13 cellular contexts compared by ENCODE assay signal in the genomic region with DNA sequence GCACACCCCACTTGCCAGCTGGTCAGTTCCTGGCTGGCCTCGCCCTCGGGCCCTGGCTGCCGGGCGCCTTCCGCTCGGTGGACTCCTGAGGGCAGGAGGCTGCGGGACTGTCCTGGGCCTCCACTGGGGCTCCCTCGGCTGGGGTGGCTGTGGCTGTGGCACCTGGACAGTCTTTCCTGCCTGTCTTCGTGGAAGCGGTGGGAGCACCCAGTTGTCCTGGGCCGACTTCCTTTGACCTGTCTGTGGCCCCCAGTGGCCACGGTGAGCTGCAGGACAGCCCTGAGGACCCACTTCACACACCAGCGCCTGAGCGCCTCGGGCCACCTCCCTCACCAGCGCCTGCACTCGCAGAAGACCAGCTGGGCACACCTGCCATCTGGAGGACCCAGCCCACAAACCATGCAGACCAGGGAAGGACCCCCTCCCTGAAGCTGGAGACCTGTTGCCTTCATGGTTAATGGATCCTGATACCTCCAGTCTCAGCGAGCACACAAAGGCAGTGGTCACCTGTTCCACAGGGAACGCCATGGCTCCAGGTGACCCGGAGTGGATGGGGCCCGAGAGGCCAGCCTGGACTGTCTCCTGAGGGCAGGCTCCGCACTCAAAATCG. TPM values are rescaled to one million over a fixed set of nuclear protein-coding genes. Genes with fewer than 3 reads are reported as not detected.
DNase-seq lines count a peak whose midpoint lies in the region; ATAC-seq and TF ChIP-seq lines count a peak whose summit lies in the region.
"Had no signal": no experiment of that assay in that cellular context is flagged by ENCODE, and none has a peak within 500 bp of the region (broad histone marks: within the 10 kb centered on the region; RNA-seq: fewer than 3 reads in every experiment).

No MANE protein-coding gene starts in this region.

- H3K4me1 ChIP-seq in HCT116 (ENCODE audit: control insufficient read depth in 1 of 2, insufficient read depth in 2 of 2, low read length in 2 of 2) = peaks cover 39 to 54% of the 10 kb centered on the region in 2 experiments
- peaks cover 55% of the 10 kb centered on the region for H3K4me1 ChIP-seq in mammary epithelial cell (ENCODE audit: insufficient read depth, low read length)
- peaks cover 64% of the 10 kb centered on the region for H3K4me1 ChIP-seq in mesenchymal stem cell (ENCODE audit: control insufficient read depth, insufficient read depth, low read depth, low read length)
- H3K4me1 ChIP-seq in tibial nerve = peaks cover 0 to 71% (median 39%) of the 10 kb centered on the region in 4 donors

- dilution Hi-C loops in mammary epithelial cell (cut with HindIII; ENCODE audit: low sequenced_read_pairs) = no loop called here

- no peak for ATAC-seq in HCT116
- no peak for ATAC-seq in HG03025 (IDR thresholded peaks at IDR 0.05; ENCODE audit: low FRiP score, unreplicated experiment)

- H3K79me2 ChIP-seq in HCT116 (ENCODE audit: insufficient read depth, low read length) (peaks cover 25% of the 10 kb centered on the region), mammary epithelial cell (ENCODE audit: insufficient read depth, low read length) (peaks cover 83% of the 10 kb centered on the region)

- H2BK5ac ChIP-seq in mesenchymal stem cell (ENCODE audit: low read depth, low read length, poor library complexity, severe bottlenecking) = no peak overlapping the region

- WGBS in mammary epithelial cell (ENCODE audit: low coverage, missing lambda C conversion rate) = 83% methylated on average over 20 of the region's 23 CpGs
- WGBS in mesenchymal stem cell = 95% methylated on average over 22 of the region's 23 CpGs
- 86 to 89% methylated on average over 21 to 23 of the region's 23 CpGs for WGBS in tibial nerve, 2 donors

- H2AFZ ChIP-seq in HCT116 (ENCODE audit: low read depth, low read length, poor library complexity, severe bottlenecking) = no peak overlapping the region
- no peak overlapping the region for H2AFZ ChIP-seq in mammary epithelial cell (ENCODE audit: low read depth, low read length)
- H2AFZ ChIP-seq in mesenchymal stem cell (ENCODE audit: low read depth, low read length) = no peak overlapping the region

- intact Hi-C loops in HCT116 (cut with micrococcal nuclease) = no loop called here
- intact Hi-C loops in mammary epithelial cell (cut with micrococcal nuclease) = no loop called here

- H3K9me3 ChIP-seq in HCT116 (ENCODE audit: control insufficient read depth in 1 of 2, insufficient read depth in 1 of 2, low read depth in 1 of 2, low read length in 2 of 2) = no peaks in the 10 kb centered on the region
- no peaks in the 10 kb centered on the region for H3K9me3 ChIP-seq in mammary epithelial cell (replicated peaks; ENCODE audit: insufficient read depth, low read length)
- H3K9me3 ChIP-seq in mesenchymal stem cell (ENCODE audit: control insufficient read depth, low read length) = no peaks in the 10 kb centered on the region
- H3K9me3 ChIP-seq in tibial nerve = no peaks in the 10 kb centered on the region
- H3K9me3 ChIP-seq: neutrophil, spleen had no signal

- TF ChIP-seq CTCF in HCT116 (IDR thresholded peaks at IDR 0.05 in 2 of 3, conservative IDR thresholded peaks at IDR 0.05 in 1 of 3; ENCODE audit: borderline replicate concordance in 1 of 3, insufficient read depth in 1 of 3, low read depth in 2 of 3, low read length in 2 of 3) (no peak), mammary epithelial cell (conservative IDR thresholded peaks at IDR 0.05 in 1 of 2, IDR thresholded peaks at IDR 0.05 in 1 of 2; ENCODE audit: extremely low read depth in 1 of 2, insufficient read depth in 1 of 2, low read depth in 1 of 2, low read length in 2 of 2) (no peak), tibial nerve (IDR thresholded peaks at IDR 0.05) (no peak)

- H3K4me3 ChIP-seq in HCT116 (replicated peaks in 1 of 2; ENCODE audit: low read depth in 1 of 2, low read length in 2 of 2) (no peak overlapping the region; a peak in 1 of 4 replicates), mammary epithelial cell (replicated peaks in 1 of 3; ENCODE audit: insufficient read depth in 1 of 3, low read depth in 2 of 3, low read length in 3 of 3) (peak overlapping the region in 1 of 3 experiments; percentile 95), mesenchymal stem cell (ENCODE audit: insufficient read depth in 1 of 2, low read depth in 1 of 2, low read length in 2 of 2) (no peak overlapping the region), tibial nerve (no peak overlapping the region)
- H3K4me3 ChIP-seq: spleen had no signal

- H3K36me3 ChIP-seq in HCT116 (ENCODE audit: control insufficient read depth in 1 of 2, insufficient read depth in 2 of 2, low read length in 2 of 2) (no peaks in the 10 kb centered on the region; a peak in 1 of 4 replicates), mammary epithelial cell (ENCODE audit: insufficient read depth, low read length) (no peaks in the 10 kb centered on the region), mesenchymal stem cell (ENCODE audit: control insufficient read depth in 1 of 2, insufficient read depth in 2 of 2, low read depth in 1 of 2, low read length in 2 of 2) (peaks cover 35 to 51% of the 10 kb centered on the region in 2 experiments), tibial nerve (peaks cover 0 to 45% (median 0%) of the 10 kb centered on the region in 3 donors)

- peaks cover 7% of the 10 kb centered on the region for H3K79me1 ChIP-seq in mesenchymal stem cell (replicated peaks; ENCODE audit: low read length, poor library complexity, severe bottlenecking)

- H3K23ac ChIP-seq in mesenchymal stem cell (ENCODE audit: low read length in 2 of 2) = no peak overlapping the region

- H4K20me1 ChIP-seq in HCT116 (ENCODE audit: insufficient read depth) = no peaks in the 10 kb centered on the region
- no peaks in the 10 kb centered on the region for H4K20me1 ChIP-seq in mammary epithelial cell (ENCODE audit: insufficient read depth, low read length)

- H3K14ac ChIP-seq in mesenchymal stem cell (ENCODE audit: low read length in 2 of 2) = no peak overlapping the region

- peak overlapping the region; percentile 98 for H3K4me2 ChIP-seq in HCT116 (ENCODE audit: low read length)
- H3K4me2 ChIP-seq in mammary epithelial cell (ENCODE audit: insufficient read depth, low read depth, low read length) = peak overlapping the region; percentile 98
- no peak overlapping the region for H3K4me2 ChIP-seq in mesenchymal stem cell (ENCODE audit: low read length, poor library complexity, severe bottlenecking)

- H3K27me3 ChIP-seq in HCT116 (ENCODE audit: insufficient read depth, low read length) (no peaks in the 10 kb centered on the region), mammary epithelial cell (ENCODE audit: insufficient read depth, low read length) (no peaks in the 10 kb centered on the region), mesenchymal stem cell (ENCODE audit: control insufficient read depth in 1 of 2, insufficient read depth in 1 of 2, low read length in 2 of 2) (no peaks in the 10 kb centered on the region), tibial nerve (peaks cover 0 to 4% of the 10 kb centered on the region in 2 donors)

- POLR2A ChIA-PET in HCT116 (lab: Charles Lee) = no interaction called here

- H3K9me2 ChIP-seq in HCT116 (ENCODE audit: insufficient read depth) = no peaks in the 10 kb centered on the region

- DNase-seq in HCT116 (ENCODE audit: low read depth, low spot score) (no peak), mammary epithelial cell (no peak), mesenchymal stem cell (no peak), tibial nerve (ENCODE audit: low spot score in 2 of 2) (no peak), NCI-H748 treated with DMSO at 0.1 percent for 48 hours (lab: John Stamatoyannopoulos, UW) (no peak), NCI-H2029 (lab: John Stamatoyannopoulos, UW) (no peak), T-helper 2 cell (no peak)
- DNase-seq: activated effector memory CD4-positive, alpha-beta T cell treated with anti-CD3 and anti-CD28 coated beads, Interleukin-2, amount 50 U/mL, for 16 hours; DMS 273 treated with DMSO at 0.1 percent for 48 hours; NCI-H1694 treated with DMSO at 0.1 percent for 48 hours had no signal

- H2AK5ac ChIP-seq in mesenchymal stem cell (ENCODE audit: low read length, severe bottlenecking) = peak overlapping the region; percentile 50

- BruUV-seq in HCT116 (replicated peaks; lab: Mats Ljungman, UMichigan) = no TSS peak
- no TSS peak for BruUV-seq in mammary epithelial cell (replicated peaks; lab: Mats Ljungman, UMichigan)

- no peak overlapping the region for H3K18ac ChIP-seq in mesenchymal stem cell (ENCODE audit: low read depth in 1 of 2, low read length in 2 of 2)

- H3K27ac ChIP-seq in HCT116 (ENCODE audit: low read depth, low read length) (peak overlapping the region; percentile 99), mammary epithelial cell (ENCODE audit: insufficient read depth, low read depth, low read length) (no peak overlapping the region), mesenchymal stem cell (ENCODE audit: low read length, poor library complexity, severe bottlenecking) (peak overlapping the region; percentile 3), tibial nerve (peak overlapping the region in 3 of 4 donors; percentile 81 to 94 (median 90))
- H3K27ac ChIP-seq: neutrophil had no signal

- peak overlapping the region; percentile 35 for H4K91ac ChIP-seq in mesenchymal stem cell (ENCODE audit: low read length)

- CTCF ChIA-PET in HCT116 (lab: Charles Lee) (interaction anchor here (0.7 to 3.1 kb wide), 3 partner anchors 9 to 43 kb away, joined by 3 to 24 read pairs (median 9); a partner anchor contains a TSS), mammary epithelial cell (lab: Charles Lee; ENCODE audit: low non-redundant PET) (no interaction called here)

- TF ChIP-seq RAD21 in HCT116 (IDR thresholded peaks at IDR 0.05; ENCODE audit: low read depth) = no peak

- no peak overlapping the region for H2BK120ac ChIP-seq in mesenchymal stem cell (ENCODE audit: low read depth, low read length)

- TF ChIP-seq EP300 in tibial nerve (IDR thresholded peaks at IDR 0.05) = no peak

- in situ Hi-C loops in mammary epithelial cell (cut with MboI; ENCODE audit: low sequenced_read_pairs in 2 of 2) = no loop called here

- H4K8ac ChIP-seq in mesenchymal stem cell (ENCODE audit: low read length) = no peak overlapping the region

- no peak overlapping the region for H3K9ac ChIP-seq in HCT116 (ENCODE audit: low read length)
- H3K9ac ChIP-seq in mammary epithelial cell (ENCODE audit: insufficient read depth, low read length) = no peak overlapping the region
- H3K9ac ChIP-seq in mesenchymal stem cell (ENCODE audit: low read length) = peak overlapping the region; percentile 54

- no peak overlapping the region for H3K4ac ChIP-seq in mesenchymal stem cell (ENCODE audit: low read depth in 1 of 2, low read length in 2 of 2)

- H2BK12ac ChIP-seq in mesenchymal stem cell (ENCODE audit: low read length in 2 of 2) = peak overlapping the region in 1 of 2 experiments; percentile 17

- H2BK15ac ChIP-seq in mesenchymal stem cell (ENCODE audit: low read depth, poor library complexity, severe bottlenecking) = no peak overlapping the region

- TF ChIP-seq POLR2A in HCT116 (IDR thresholded peaks at IDR 0.05; ENCODE audit: borderline replicate concordance, extremely low read depth, insufficient read depth, insufficient read length) (no peak), tibial nerve (IDR thresholded peaks at IDR 0.05) (no peak)

- RAD21 ChIA-PET in HCT116 (lab: Charles Lee; ENCODE audit: low non-redundant PET in 1 of 2, low total read pairs in 2 of 2, uncharacterized antibody in 2 of 2, unreplicated experiment in 2 of 2) = no interaction called here

RNA-seq across cellular contexts. Expression of a gene that starts 1.7 kb away (rescaled TPM):
- 157 TPM for total RNA-seq in HCT116 (2021; ENCODE audit: unreplicated experiment)
- polyA plus RNA-seq in HCT116 (2012) = 149 and 211 TPM in 2 replicates
- 100 to 1,000 TPM; 202 to 214 TPM for total RNA-seq in mammary epithelial cell
- 140 TPM for polyA plus RNA-seq in mammary epithelial cell
- polyA minus RNA-seq in mammary epithelial cell = 75.0 TPM
- polyA plus RNA-seq in mesenchymal stem cell (2013, experiment 1 of 2) = 16.2 TPM
- 17.4 TPM for polyA plus RNA-seq in mesenchymal stem cell (2013, experiment 2 of 2)
- 10 to 100 TPM; 29.1 to 48.0 (median 32.7) TPM for total RNA-seq in tibial nerve

RNA-seq across cellular contexts. Expression of a gene that starts 8.7 kb away (rescaled TPM):
- total RNA-seq in HCT116 (2021; ENCODE audit: unreplicated experiment) (18.4 TPM), mammary epithelial cell (10 to 100 TPM; 10.0 to 22.5 TPM), tibial nerve (10 to 100 TPM; 15.3 to 43.9 (median 38.1) TPM)
- 14.2 and 14.8 TPM in 2 replicates for polyA plus RNA-seq in HCT116 (2012)
- polyA plus RNA-seq in mammary epithelial cell = 9.6 TPM
- 1.6 TPM for polyA minus RNA-seq in mammary epithelial cell
- polyA plus RNA-seq in mesenchymal stem cell (2013, experiment 1 of 2) = 13.4 TPM
- polyA plus RNA-seq in mesenchymal stem cell (2013, experiment 2 of 2) = 15.6 TPM

RNA-seq across cellular contexts. Expression of a gene that starts 9.3 kb away (rescaled TPM):
- total RNA-seq in HCT116 (2021; ENCODE audit: unreplicated experiment) = 33.9 TPM
- 29.3 and 33.1 TPM in 2 replicates for polyA plus RNA-seq in HCT116 (2012)
- total RNA-seq in mammary epithelial cell = 10 to 100 TPM; 31.2 to 32.0 TPM
- polyA plus RNA-seq in mammary epithelial cell = 15.2 TPM
- polyA minus RNA-seq in mammary epithelial cell = 28.2 TPM
- 21.2 TPM for polyA plus RNA-seq in mesenchymal stem cell (2013, experiment 1 of 2)
- 20.6 TPM for polyA plus RNA-seq in mesenchymal stem cell (2013, experiment 2 of 2)
- 10 to 100 TPM; 31.6 to 54.3 (median 41.2) TPM for total RNA-seq in tibial nerve

RNA-seq across cellular contexts. Expression of a gene that starts 43.0 kb away (rescaled TPM):
- 242 TPM for total RNA-seq in HCT116 (2021; ENCODE audit: unreplicated experiment)
- 186 and 202 TPM in 2 replicates for polyA plus RNA-seq in HCT116 (2012)
- 100 to 1,000 TPM; 102 to 140 TPM for total RNA-seq in mammary epithelial cell
- polyA plus RNA-seq in mammary epithelial cell = 142 TPM
- polyA minus RNA-seq in mammary epithelial cell = 102 TPM
- 215 TPM for polyA plus RNA-seq in mesenchymal stem cell (2013, experiment 1 of 2)
- 211 TPM for polyA plus RNA-seq in mesenchymal stem cell (2013, experiment 2 of 2)
- total RNA-seq in tibial nerve = 100 to 1,000 TPM; 203 to 323 (median 241) TPM
